Comparison of ENCODE assay signal across 8 cellular contexts in genomic region chr2:72887032-72887835, GRCh38. TPM values are rescaled to one million over a fixed set of nuclear protein-coding genes. Genes with fewer than 3 reads are reported as not detected.
A peak's percentile ranks its signal among the peaks of the same experiment; 100 is the strongest.
DNase-seq lines count a peak whose midpoint lies in the region; ATAC-seq, FAIRE-seq and TF ChIP-seq lines count a peak whose summit lies in the region.

SPR (plus strand) TSS chr2:72887408; CDS start chr2:72887433, 25 bp downstream.

- no peaks in the 10 kb centered on the region for H3K79me2 ChIP-seq in H1 (ENCODE audit: control insufficient read depth in 1 of 2, insufficient read depth in 2 of 2, low read length in 2 of 2)

- H3K4me1 ChIP-seq in BE2C (no peaks in the 10 kb centered on the region), H1 (replicated peaks in 1 of 4; ENCODE audit: control insufficient read depth in 3 of 4, insufficient read depth in 4 of 4, low read length in 3 of 4) (peaks cover 0 to 8% (median 1%) of the 10 kb centered on the region in 4 experiments; a peak in 5 of 7 replicates)

- no peak for TF ChIP-seq EP300 in H1 (IDR thresholded peaks at IDR 0.05; ENCODE audit: borderline replicate concordance in 1 of 2, low read depth in 2 of 2, low read length in 2 of 2)

- no peaks in the 10 kb centered on the region for H3K36me3 ChIP-seq in BE2C
- no peaks in the 10 kb centered on the region for H3K36me3 ChIP-seq in H1 (ENCODE audit: control insufficient read depth in 2 of 4, insufficient read depth in 4 of 4, low read length in 3 of 4)

- TF ChIP-seq POLR2A in H1 (IDR thresholded peaks at IDR 0.05; ENCODE audit: control extremely low read depth in 1 of 2, low read depth in 2 of 2, low read length in 2 of 2) = no peak

- peak within 1 kb of the TSS; percentile 50; the same call in 1 of the 2 replicates for H2BK12ac ChIP-seq in H1 (ENCODE audit: low read depth, low read length)

- H2AFZ ChIP-seq in H1 (ENCODE audit: low read length) = peak within 1 kb of the TSS; percentile 96

- 1% methylated on average over 69 of the region's 81 CpGs; no CpG with 5 or more reads in 1 of the 2 experiments for WGBS in H1 (ENCODE audit: extremely low coverage in 1 of 2, insufficient coverage in 1 of 2, insufficient read length in 1 of 2, insufficient replicate concordance in 2 of 2, low coverage in 1 of 2, low lambda C conversion rate in 2 of 2, missing lambda C conversion rate in 1 of 2), 2 experiments

- H3K27ac ChIP-seq in H1 (ENCODE audit: low read depth, low read length) = no peak within 1 kb of the TSS

- CTCF ChIA-PET in activated CD8-positive, alpha-beta T cell treated with anti-CD3 and anti-CD28 coated beads, Interleukin-2, amount 10 ng/mL, durations not matched to agents 7 days and 5 days (lab: Charles Lee) = interaction anchor here (0.6 to 3.2 kb wide), 21 partner anchors 11 to 305 kb away, joined by 3 to 18 read pairs (median 5); partner anchors contain the start of gene EMX1
- CTCF ChIA-PET in H1 (lab: Charles Lee; ENCODE audit: partially characterized antibody) = interaction anchor here (0.6 to 19.1 kb wide), 49 partner anchors 8 to 315 kb away, joined by 3 to 497 read pairs (median 4); partner anchors contain the start of genes EMX1 and NOTO

- H3K9me3 ChIP-seq in BE2C (no peaks in the 10 kb centered on the region), H1 (ENCODE audit: insufficient read depth in 2 of 2, low read depth in 1 of 2, low read length in 1 of 2) (no peaks in the 10 kb centered on the region)

- peak within 1 kb of the TSS; percentile 65; the same call in 1 of the 2 replicates for H2BK15ac ChIP-seq in H1 (ENCODE audit: low read length)

- no peak within 1 kb of the TSS for H4K5ac ChIP-seq in H1 (ENCODE audit: insufficient read length, low read depth, low read length)

- peak within 1 kb of the TSS; percentile 92 for H3K18ac ChIP-seq in H1 (ENCODE audit: extremely low read depth, low read length)

- no peak within 1 kb of the TSS for H2AK5ac ChIP-seq in H1 (ENCODE audit: low read depth, low read length)

- DNase-seq in BE2C (peak; percentile 65), NCI-H510A treated with DMSO at 0.1 percent for 48 hours (lab: John Stamatoyannopoulos, UW) (peak; percentile 76), H1 (ENCODE audit: low read depth in 1 of 2, low spot score in 2 of 2) (peak in 1 of 2 experiments; percentile 81), medulla oblongata (ENCODE audit: extremely low spot score) (peak; percentile 74)
- peak; percentile 73 for DNase-seq in activated CD8-positive, alpha-beta T cell treated with anti-CD3 and anti-CD28 coated beads, Interleukin-2, amount 10 ng/mL, durations not matched to agents 7 days and 5 days
- peak; percentile 42 for DNase-seq in stimulated activated CD8-positive, alpha-beta memory T cell treated with anti-CD3 and anti-CD28 coated beads, Interleukin-12 subunit alpha, Interleukin-12 subunit beta, amount 100 ng/mL, for 4 hours (ENCODE audit: low read depth)

- H3K56ac ChIP-seq in H1 (replicated peaks; ENCODE audit: insufficient read length, low read depth, low read length) = no peak within 1 kb of the TSS

- TF ChIP-seq CTCF in BE2C (IDR thresholded peaks at IDR 0.05; ENCODE audit: low read depth, low read length) = no peak
- no peak for TF ChIP-seq CTCF in H1 (IDR thresholded peaks at IDR 0.05; ENCODE audit: control extremely low read depth in 1 of 3, insufficient read depth in 1 of 3, low read depth in 1 of 3, low read length in 3 of 3)

- POLR2A ChIA-PET in activated CD8-positive, alpha-beta T cell treated with anti-CD3 and anti-CD28 coated beads, Interleukin-2, amount 10 ng/mL, durations not matched to agents 7 days and 5 days (lab: Charles Lee) = interaction anchor here (0.6 kb wide), 2 partner anchors 184 to 348 kb away, joined by 3 read pairs; partner anchors contain the start of gene SFXN5
- POLR2A ChIA-PET in H1 (lab: Charles Lee; ENCODE audit: partially characterized antibody) = interaction anchor here (0.6 to 2.0 kb wide), 4 partner anchors 11 to 88 kb away, joined by 3 to 7 read pairs (median 5); partner anchors contain the start of gene EMX1

- H4K20me1 ChIP-seq in H1 (replicated peaks in 1 of 2; ENCODE audit: control insufficient read depth in 1 of 2, insufficient read depth in 2 of 2, low read length in 2 of 2) = peaks cover 0 to 9% of the 10 kb centered on the region in 2 experiments

- no peak within 1 kb of the TSS for H3K9ac ChIP-seq in H1 (replicated peaks in 1 of 4; ENCODE audit: extremely low read depth in 1 of 4, low read depth in 3 of 4, low read length in 3 of 4)

- H2BK5ac ChIP-seq in H1 (ENCODE audit: low read depth, low read length) = no peak within 1 kb of the TSS

- FAIRE-seq in H1 (lab: Jason Lieb, UNC) = no peak

- peak within 1 kb of the TSS; percentile 67 to 95 for H3K4me2 ChIP-seq in H1 (ENCODE audit: insufficient read depth in 1 of 2, low read depth in 2 of 2, low read length in 2 of 2)

- no peak within 1 kb of the TSS for H4K91ac ChIP-seq in H1 (replicated peaks; ENCODE audit: insufficient read length, low read length)

- H4K8ac ChIP-seq in H1 (ENCODE audit: extremely low read depth, insufficient read depth, low read length) = peak within 1 kb of the TSS; percentile 29

- H3K27me3 Mint-ChIP-seq in activated CD8-positive, alpha-beta T cell treated with anti-CD3 and anti-CD28 coated beads, Interleukin-2, amount 10 ng/mL, durations not matched to agents 7 days and 5 days (ENCODE audit: low read depth) = peaks cover 41% of the 10 kb centered on the region

- no peaks in the 10 kb centered on the region for H3K36me3 Mint-ChIP-seq in activated CD8-positive, alpha-beta T cell treated with anti-CD3 and anti-CD28 coated beads, Interleukin-2, amount 10 ng/mL, durations not matched to agents 7 days and 5 days (ENCODE audit: low read depth)

- H3K4me3 ChIP-seq in BE2C (ENCODE audit: low read depth, low read length) (peak within 1 kb of the TSS; percentile 61), H1 (ENCODE audit: extremely low read depth in 1 of 4, insufficient read depth in 2 of 4, low read depth in 3 of 4, low read length in 4 of 4) (peak within 1 kb of the TSS; percentile 47 to 68 (median 65))

- H3K4me3 Mint-ChIP-seq in activated CD8-positive, alpha-beta T cell treated with anti-CD3 and anti-CD28 coated beads, Interleukin-2, amount 10 ng/mL, durations not matched to agents 7 days and 5 days = peak within 1 kb of the TSS; percentile 65

- no peak for TF ChIP-seq RAD21 in H1 (IDR thresholded peaks at IDR 0.05 in 1 of 2, conservative IDR thresholded peaks at IDR 0.05 in 1 of 2; ENCODE audit: low read depth in 2 of 2, low read length in 2 of 2)

- H3K79me1 ChIP-seq in H1 (ENCODE audit: low read depth, low read length) = no peaks in the 10 kb centered on the region

- no peak within 1 kb of the TSS for H3K4ac ChIP-seq in H1 (replicated peaks; ENCODE audit: insufficient read length, low read depth, low read length)

- ATAC-seq in GM19035 (IDR thresholded peaks at IDR 0.05; ENCODE audit: unreplicated experiment) (peak; percentile 87), HG03159 (IDR thresholded peaks at IDR 0.05; ENCODE audit: unreplicated experiment) (peak; percentile 87)
- ATAC-seq in activated CD8-positive, alpha-beta T cell treated with anti-CD3 and anti-CD28 coated beads, Interleukin-2, amount 10 ng/mL, durations not matched to agents 7 days and 5 days = peak; percentile 97

- H3K23me2 ChIP-seq in H1 (ENCODE audit: low read depth, low read length) = peaks cover 9% of the 10 kb centered on the region; the same call in 1 of the 2 replicates

- H3K27me3 ChIP-seq in BE2C (no peaks in the 10 kb centered on the region), H1 (replicated peaks in 1 of 4; ENCODE audit: control insufficient read depth in 3 of 4, extremely low read depth in 1 of 4, insufficient read depth in 3 of 4, low read length in 3 of 4) (peaks cover 4 to 36% (median 24%) of the 10 kb centered on the region in 4 experiments)

- no peak within 1 kb of the TSS for H2BK120ac ChIP-seq in H1 (replicated peaks; ENCODE audit: low read depth, low read length)

- no peak within 1 kb of the TSS for H3K14ac ChIP-seq in H1 (ENCODE audit: insufficient read length)

- no peaks in the 10 kb centered on the region for H3K9me3 Mint-ChIP-seq in activated CD8-positive, alpha-beta T cell treated with anti-CD3 and anti-CD28 coated beads, Interleukin-2, amount 10 ng/mL, durations not matched to agents 7 days and 5 days (ENCODE audit: insufficient read depth)

- peaks cover 2% of the 10 kb centered on the region for H3K4me1 Mint-ChIP-seq in activated CD8-positive, alpha-beta T cell treated with anti-CD3 and anti-CD28 coated beads, Interleukin-2, amount 10 ng/mL, durations not matched to agents 7 days and 5 days (ENCODE audit: low read depth)

- H3K27ac Mint-ChIP-seq in activated CD8-positive, alpha-beta T cell treated with anti-CD3 and anti-CD28 coated beads, Interleukin-2, amount 10 ng/mL, durations not matched to agents 7 days and 5 days = no peak within 1 kb of the TSS

- no peak within 1 kb of the TSS for H3K23ac ChIP-seq in H1 (ENCODE audit: insufficient read length)

- H2BK20ac ChIP-seq in H1 (ENCODE audit: low read length) = no peak within 1 kb of the TSS

TF ChIP-seq in H1, 55 proteins besides CTCF, POLR2A, EP300 and RAD21 (continues in another document):
- TF ChIP-seq SRF (IDR thresholded peaks at IDR 0.05; ENCODE audit: low read depth, low read length) (no peak), PHF8 (conservative IDR thresholded peaks at IDR 0.05; ENCODE audit: low read depth, low read length) (peak; percentile 34; the same call in 1 of the 2 replicates), CBX5 (IDR thresholded peaks at IDR 0.05; ENCODE audit: low read depth, low read length) (no peak), KDM1A (IDR thresholded peaks at IDR 0.05; ENCODE audit: borderline replicate concordance, low read length) (no peak), USF2 (IDR thresholded peaks at IDR 0.05; ENCODE audit: low read length) (no peak)

RNA-seq across cellular contexts. Expression of gene SPR, which starts in this region (rescaled TPM):
- polyA plus RNA-seq in BE2C (2012; ENCODE audit: insufficient read depth, insufficient read length, low read depth) = 4.8 TPM
- total RNA-seq in activated CD8-positive, alpha-beta T cell treated with anti-CD3 and anti-CD28 coated beads, Interleukin-2, amount 10 ng/mL, durations not matched to agents 7 days and 5 days = under 1 TPM; 0.65 to 0.79 TPM
- 10.7 and 11.5 TPM in 2 replicates for total RNA-seq in H1 (2021; fragmentation: NEBNext Ultra II Directional; extraction: Animal tissue kit (Norgen Biotek cat#: 25700))
- polyA plus RNA-seq in H1 (2011; rRNA removed) = 4.2 and 4.5 TPM in 2 replicates
- 8.9 TPM for polyA plus RNA-seq in H1 (2011; cell fraction: cytosol; rRNA removed)
- polyA plus RNA-seq in H1 (2011; cell fraction: nucleus; rRNA removed) = 5.4 TPM
- 7.2 to 11.0 TPM (median 10.2 TPM) in 4 replicates for polyA plus RNA-seq in H1 (2012, experiment 1 of 2)
- polyA plus RNA-seq in H1 (2012, experiment 2 of 2) = 9.2 TPM
- 5.3 TPM for polyA plus RNA-seq in H1 (2013, experiment 1 of 2)
- polyA plus RNA-seq in H1 (2013, experiment 2 of 2) = 6.1 TPM
- polyA minus RNA-seq in H1 (2011; rRNA and poly(A)+ RNA removed) = 2.3 and 4.9 TPM in 2 replicates
- 4.0 TPM for polyA minus RNA-seq in H1 (2011; cell fraction: cytosol; rRNA and poly(A)+ RNA removed)
- polyA minus RNA-seq in H1 (2011; cell fraction: nucleus; rRNA and poly(A)+ RNA removed) = 2.3 TPM

Comparison
In these comparisons a context has a peak if more than half of its experiments do, and no peak if none do; other contexts are left out.
1. Peak in DNase-seq and ATAC-seq in activated CD8-positive, alpha-beta T cell treated with anti-CD3 and anti-CD28 coated beads, Interleukin-2, amount 10 ng/mL, durations not matched to agents 7 days and 5 days; RNA of the gene not detected or under 1 TPM.